Comparison of ENCODE assay signal across 14 cellular contexts in the genomic region with DNA sequence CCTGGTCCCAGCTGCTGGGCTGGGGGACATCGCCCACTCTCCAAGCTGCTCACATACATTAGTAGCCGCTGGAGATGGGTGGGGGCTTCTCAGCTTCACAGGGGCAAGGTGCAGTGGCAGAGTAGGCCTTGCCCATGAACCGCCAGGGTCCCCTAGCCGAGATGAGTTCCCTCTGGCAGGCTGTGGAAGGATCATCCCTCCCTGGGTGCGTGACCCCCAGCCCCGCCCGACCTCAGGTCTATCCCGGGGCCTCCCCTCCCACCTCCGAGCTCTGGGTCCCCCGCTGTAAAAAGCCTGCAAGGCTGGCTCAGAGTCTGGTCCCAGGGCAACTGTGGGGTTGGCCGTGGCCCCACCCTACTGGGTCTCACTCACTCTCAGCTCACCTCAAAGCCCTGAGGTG. TPM values are rescaled to one million over a fixed set of nuclear protein-coding genes. Genes with fewer than 3 reads are reported as not detected.
DNase-seq lines count a peak whose midpoint lies in the region; TF ChIP-seq lines count a peak whose summit lies in the region.
"Had no signal": no experiment of that assay in that cellular context is flagged by ENCODE, and none has a peak within 500 bp of the region (broad histone marks: within the 10 kb centered on the region; RNA-seq: fewer than 3 reads in every experiment).

No MANE protein-coding gene starts in this region.

- H3K36me3 ChIP-seq in H7 (replicated peaks; ENCODE audit: control insufficient read depth, insufficient read depth, low read length): no peaks in the 10 kb centered on the region
- no peaks in the 10 kb centered on the region for H3K36me3 ChIP-seq in prostate gland
- no peaks in the 10 kb centered on the region for H3K36me3 ChIP-seq in tibial artery

- H3K27ac ChIP-seq in prostate gland: peak overlapping the region; percentile 71 to 73
- peak overlapping the region; percentile 75 to 82 for H3K27ac ChIP-seq in tibial artery

- no peak for TF ChIP-seq POLR2A in prostate gland (IDR thresholded peaks at IDR 0.05)

- DNase-seq in H7 (peak; percentile 56), prostate gland (ENCODE audit: low spot score) (no peak), tibial artery (no peak), COR-L47 (lab: John Stamatoyannopoulos, UW) (no peak), T-helper 2 cell (no peak), 8988T (no peak)
- DNase-seq: C1 segment of cervical spinal cord; Caco-2; CD4-positive, alpha-beta memory T cell; DMS153; DND-41; HCEC 1CT had no signal

- no peak overlapping the region for H3K4me3 ChIP-seq in H7 (ENCODE audit: insufficient read depth, low read depth, low read length)
- H3K4me3 ChIP-seq in prostate gland: no peak overlapping the region
- H3K4me3 ChIP-seq in tibial artery: no peak overlapping the region
- H3K4me3 ChIP-seq: GM23338 had no signal

- intact Hi-C loops in prostate gland (cut with DNase I): no loop called here
- intact Hi-C loops in tibial artery (cut with DNase I; ENCODE audit: low total_unique reads): no loop called here

- H3K4me1 ChIP-seq in prostate gland (replicated peaks) (no peaks in the 10 kb centered on the region), tibial artery (peaks cover 0 to 36% (median 13%) of the 10 kb centered on the region in 4 donors)
- H3K4me1 ChIP-seq: Caco-2 had no signal

- H3K9me3 ChIP-seq in prostate gland (no peaks in the 10 kb centered on the region), tibial artery (no peaks in the 10 kb centered on the region)
- H3K9me3 ChIP-seq: Caco-2 had no signal

- 80% methylated on average over 8 of the region's 11 CpGs for WGBS in prostate gland

- H3K27me3 ChIP-seq in H7 (ENCODE audit: control insufficient read depth, insufficient read depth, low read length) (no peaks in the 10 kb centered on the region), prostate gland (replicated peaks; ENCODE audit: insufficient read depth) (no peaks in the 10 kb centered on the region), tibial artery (peaks cover 0 to 2% of the 10 kb centered on the region in 2 donors)

- TF ChIP-seq CTCF in prostate gland (IDR thresholded peaks at IDR 0.05): no peak
- TF ChIP-seq CTCF in tibial artery (IDR thresholded peaks at IDR 0.05): no peak

RNA-seq across cellular contexts. Expression of gene TPCN2, which starts 15.3 kb away (rescaled TPM):
- 11.8 and 13.2 TPM in 2 replicates for total RNA-seq in H7 (2014; rRNA removed; shearing (Covaris generic))
- 10 to 100 TPM; 17.6 to 31.0 TPM for total RNA-seq in prostate gland

RNA-seq across cellular contexts. Expression of gene MRGPRF, which starts 20.4 kb away (rescaled TPM):
- total RNA-seq in H7 (2014; rRNA removed; shearing (Covaris generic)): 6.5 and 7.6 TPM in 2 replicates
- 10 to 100 TPM; 20.0 to 53.3 TPM for total RNA-seq in prostate gland
- total RNA-seq: B cell; CD4-positive, alpha-beta memory T cell had no signal

RNA-seq across cellular contexts. Expression of gene MRGPRD, which starts 52.6 kb away (rescaled TPM):
- not detected in 2 replicates for total RNA-seq in H7 (2014; rRNA removed; shearing (Covaris generic))
- total RNA-seq in prostate gland: not detected
- total RNA-seq: B cell; Caco-2; CD4-positive, alpha-beta memory T cell; GM23338 had no signal
